ENCODE assay signal across 11 cellular contexts in genomic region chr17:79033741-79034501, GRCh38. TPM values are rescaled to one million over a fixed set of nuclear protein-coding genes. Genes with fewer than 3 reads are reported as not detected.
DNase-seq lines count a peak whose midpoint lies in the region; ATAC-seq and TF ChIP-seq lines count a peak whose summit lies in the region.
"Had no signal": no experiment of that assay in that cellular context is flagged by ENCODE, and none has a peak within 500 bp of the region (broad histone marks: within the 10 kb centered on the region; RNA-seq: fewer than 3 reads in every experiment).

No MANE protein-coding gene starts in this region.

- no peaks in the 10 kb centered on the region for H3K36me3 Mint-ChIP-seq in GM23338 (ENCODE audit: low read depth)

- no peak overlapping the region for H3K27ac ChIP-seq in GM23338 (ENCODE audit: low read depth)
- peak overlapping the region; percentile 98 for H3K27ac ChIP-seq in SJCRH30
- H3K27ac ChIP-seq in sigmoid colon: peak overlapping the region; percentile 61 to 74 (median 70)
- H3K27ac ChIP-seq: brain microvascular endothelial cell had no signal

- H3K9me2 ChIP-seq in GM23338 (ENCODE audit: insufficient read depth): no peaks in the 10 kb centered on the region

- ATAC-seq in GM23338: peak; percentile 59
- ATAC-seq in left ventricle myocardium superior: peak; percentile 75
- ATAC-seq: activated CD8-positive, alpha-beta T cell treated with anti-CD3 and anti-CD28 coated beads, Interleukin-2, amount 10 ng/mL, durations not matched to agents 7 days and 5 days; Panc1 had no signal

- H3K27ac Mint-ChIP-seq in GM23338: no peak overlapping the region
- H3K27ac Mint-ChIP-seq: activated CD8-positive, alpha-beta T cell treated with anti-CD3 and anti-CD28 coated beads, Interleukin-2, amount 10 ng/mL, durations not matched to agents 7 days and 5 days had no signal

- no peak for TF ChIP-seq EP300 in sigmoid colon (IDR thresholded peaks at IDR 0.05)

- TF ChIP-seq CTCF in GM23338 (conservative IDR thresholded peaks at IDR 0.05; ENCODE audit: low read depth in 2 of 2) (no peak), sigmoid colon (IDR thresholded peaks at IDR 0.05) (no peak)

- peaks cover 13% of the 10 kb centered on the region for H3K27me3 Mint-ChIP-seq in GM23338 (ENCODE audit: insufficient read depth, low read depth, poor library complexity)

- no peaks in the 10 kb centered on the region for H3K27me3 ChIP-seq in GM23338 (ENCODE audit: insufficient read depth)
- no peaks in the 10 kb centered on the region for H3K27me3 ChIP-seq in SJCRH30
- H3K27me3 ChIP-seq in sigmoid colon: no peaks in the 10 kb centered on the region
- H3K27me3 ChIP-seq: brain microvascular endothelial cell had no signal

- no peaks in the 10 kb centered on the region for H3K4me1 ChIP-seq in GM23338 (ENCODE audit: insufficient read depth)
- H3K4me1 ChIP-seq in SJCRH30: peaks cover 65% of the 10 kb centered on the region
- peaks cover 0 to 26% (median 7%) of the 10 kb centered on the region in 4 donors for H3K4me1 ChIP-seq in sigmoid colon

- peaks cover 5% of the 10 kb centered on the region for H3K4me1 Mint-ChIP-seq in GM23338

- intact Hi-C loops in left ventricle myocardium superior (cut with micrococcal nuclease): no loop called here
- intact Hi-C loops in sigmoid colon (cut with DNase I): no loop called here

- H3K9me3 ChIP-seq in SJCRH30 (replicated peaks) (no peaks in the 10 kb centered on the region), sigmoid colon (no peaks in the 10 kb centered on the region)

- H3K36me3 ChIP-seq in GM23338 (ENCODE audit: insufficient read depth) (no peaks in the 10 kb centered on the region), SJCRH30 (no peaks in the 10 kb centered on the region), sigmoid colon (no peaks in the 10 kb centered on the region)
- H3K36me3 ChIP-seq: brain microvascular endothelial cell had no signal

- H2AFZ ChIP-seq in GM23338: no peak overlapping the region; the same call in 1 of the 2 replicates

- no peaks in the 10 kb centered on the region for H3K79me2 ChIP-seq in GM23338 (replicated peaks; ENCODE audit: insufficient read depth)

- H4K20me1 ChIP-seq in GM23338 (replicated peaks; ENCODE audit: insufficient read depth): no peaks in the 10 kb centered on the region

- H3K4me3 Mint-ChIP-seq in GM23338: no peak overlapping the region
- H3K4me3 Mint-ChIP-seq: activated CD8-positive, alpha-beta T cell treated with anti-CD3 and anti-CD28 coated beads, Interleukin-2, amount 10 ng/mL, durations not matched to agents 7 days and 5 days had no signal

- H3K9me3 Mint-ChIP-seq in GM23338: no peaks in the 10 kb centered on the region

- no peak for TF ChIP-seq POLR2A in sigmoid colon (IDR thresholded peaks at IDR 0.05)

- H3K4me3 ChIP-seq in GM23338 (no peak overlapping the region), SJCRH30 (peak overlapping the region; percentile 40), sigmoid colon (no peak overlapping the region)

- no peak overlapping the region for H3K4me2 ChIP-seq in GM23338

- 28 to 72% methylated on average over 28 of the region's 28 CpGs for WGBS in sigmoid colon, 2 donors

- no peaks in the 10 kb centered on the region for H3F3A ChIP-seq in GM23338 (replicated peaks; ENCODE audit: low read depth)

- DNase-seq in GM23338 (ENCODE audit: low spot score): no peak
- DNase-seq in SJCRH30: peak; percentile 100
- DNase-seq in left ventricle myocardium superior: peak; percentile 85
- DNase-seq in sigmoid colon: peak; percentile 73
- DNase-seq in AML-193 (lab: John Stamatoyannopoulos, UW): no peak
- DNase-seq in NOMO-1 treated with DMSO at 0.1 percent for 48 hours (lab: John Stamatoyannopoulos, UW; ENCODE audit: unreplicated experiment): no peak
- DNase-seq in DMS53 treated with DMSO at 0.1 percent for 48 hours (lab: John Stamatoyannopoulos, UW; ENCODE audit: unreplicated experiment): no peak
- no peak for DNase-seq in NCI-H510A treated with DMSO at 0.1 percent for 48 hours (lab: John Stamatoyannopoulos, UW)
- DNase-seq: activated CD8-positive, alpha-beta T cell treated with anti-CD3 and anti-CD28 coated beads, Interleukin-2, amount 10 ng/mL, durations not matched to agents 7 days and 5 days; brain microvascular endothelial cell had no signal

TF ChIP-seq in GM23338, 12 proteins besides CTCF, POLR2A, EP300 and RAD21 (continues in another document):
- TF ChIP-seq NANOG (IDR thresholded peaks at IDR 0.05; ENCODE audit: borderline replicate concordance) (no peak), ETS1 (IDR thresholded peaks at IDR 0.05) (no peak), CREB1 (CRISPR knock-in tag; IDR thresholded peaks at IDR 0.05; ENCODE audit: low read depth) (no peak), REST (IDR thresholded peaks at IDR 0.05; ENCODE audit: unreplicated experiment) (no peak), ZNF114 (CRISPR knock-in tag; IDR thresholded peaks at IDR 0.05) (no peak), JUNB (IDR thresholded peaks at IDR 0.05; ENCODE audit: unreplicated experiment) (no peak), EZH2 (IDR thresholded peaks at IDR 0.05; ENCODE audit: low read depth, unreplicated experiment) (no peak)

RNA-seq across cellular contexts. Expression of gene C1QTNF1, which starts 10.0 kb away (rescaled TPM):
- 1.9 and 5.2 TPM in 2 replicates for total RNA-seq in GM23338 (2014; rRNA removed; shearing (Covaris generic))
- polyA plus RNA-seq in GM23338 (2016; fragmentation: Nextera tagmentation; extraction: Ambion mirVana): 1.1 and 1.5 TPM in 2 replicates
- total RNA-seq in SJCRH30 (2014; rRNA removed; shearing (Covaris generic)): 45.7 and 48.3 TPM in 2 replicates
- 247 TPM for total RNA-seq in left ventricle myocardium superior
- total RNA-seq in sigmoid colon: 10 to 100 TPM; 14.8 to 31.4 (median 26.2) TPM
- polyA plus RNA-seq in sigmoid colon: 10 to 100 TPM in 1 of 3 donors, 1 to 10 TPM in 2; 1.4 to 34.6 (median 4.8) TPM
- total RNA-seq: activated CD8-positive, alpha-beta T cell treated with anti-CD3 and anti-CD28 coated beads, Interleukin-2, amount 10 ng/mL, durations not matched to agents 7 days and 5 days had no signal

RNA-seq across cellular contexts. Expression of gene CANT1, which starts 24.4 kb away (rescaled TPM):
- 22.4 and 38.8 TPM in 2 replicates for total RNA-seq in GM23338 (2014; rRNA removed; shearing (Covaris generic))
- 5.9 and 8.0 TPM in 2 replicates for polyA plus RNA-seq in GM23338 (2016; fragmentation: Nextera tagmentation; extraction: Ambion mirVana)
- total RNA-seq in SJCRH30 (2014; rRNA removed; shearing (Covaris generic)): 89.0 and 98.6 TPM in 2 replicates
- 28.2 TPM for total RNA-seq in left ventricle myocardium superior
- total RNA-seq in sigmoid colon: 10 to 100 TPM; 11.1 to 19.1 (median 13.4) TPM
- 100 to 1,000 TPM in 1 of 3 donors, 10 to 100 TPM in 2; 51.1 to 132 (median 60.3) TPM for polyA plus RNA-seq in sigmoid colon

RNA-seq across cellular contexts. Expression of gene ENGASE, which starts 40.7 kb away (rescaled TPM):
- total RNA-seq in GM23338 (2014; rRNA removed; shearing (Covaris generic)): 23.9 and 27.1 TPM in 2 replicates
- 8.8 and 9.0 TPM in 2 replicates for polyA plus RNA-seq in GM23338 (2016; fragmentation: Nextera tagmentation; extraction: Ambion mirVana)
- total RNA-seq in SJCRH30 (2014; rRNA removed; shearing (Covaris generic)): 56.3 and 82.5 TPM in 2 replicates
- total RNA-seq in left ventricle myocardium superior: 32.8 TPM
- 10 to 100 TPM; 14.3 to 26.3 (median 14.4) TPM for total RNA-seq in sigmoid colon
- polyA plus RNA-seq in sigmoid colon: 10 to 100 TPM in 2 of 3 donors, 1 to 10 TPM in 1; 7.2 to 55.9 (median 10.6) TPM

RNA-seq across cellular contexts. Expression of gene LGALS3BP, which starts 54.2 kb away (rescaled TPM):
- 36.5 and 45.7 TPM in 2 replicates for total RNA-seq in GM23338 (2014; rRNA removed; shearing (Covaris generic))
- polyA plus RNA-seq in GM23338 (2016; fragmentation: Nextera tagmentation; extraction: Ambion mirVana) (15.1 and 15.5 TPM in 2 replicates), sigmoid colon (100 to 1,000 TPM in 2 of 3 donors, 10 to 100 TPM in 1; 92.5 to 415 (median 138) TPM)
- 140 and 142 TPM in 2 replicates for total RNA-seq in SJCRH30 (2014; rRNA removed; shearing (Covaris generic))
- total RNA-seq in left ventricle myocardium superior (822 TPM), sigmoid colon (100 to 1,000 TPM; 134 to 277 (median 186) TPM)

Comparison
In these comparisons a context has a peak if more than half of its experiments do, and no peak if none do; other contexts are left out.
1. DNase-seq: peak in SJCRH30 (2 of 2), left ventricle myocardium superior (single experiment) and sigmoid colon (single experiment); none in GM23338 (single experiment), AML-193 (0 of 2), NOMO-1 treated with DMSO at 0.1 percent for 48 hours (single experiment), DMS53 treated with DMSO at 0.1 percent for 48 hours (single experiment) and NCI-H510A treated with DMSO at 0.1 percent for 48 hours (single experiment).